ENCODE assay signal across 10 cellular contexts in genomic region chr19:46262684-46263296, GRCh38. TPM values are rescaled to one million over a fixed set of nuclear protein-coding genes. Genes with fewer than 3 reads are reported as not detected.
DNase-seq lines count a peak whose midpoint lies in the region; ATAC-seq, FAIRE-seq and TF ChIP-seq lines count a peak whose summit lies in the region.
"Not testable (repeated sequence)": the region's sequence is repeated elsewhere in the genome, so short reads cannot be mapped to it uniquely, and the experiment has no call there.
"Had no signal": no experiment of that assay in that cellular context is flagged by ENCODE, and none has a peak within 500 bp of the region (broad histone marks: within the 10 kb centered on the region; RNA-seq: fewer than 3 reads in every experiment).

No MANE protein-coding gene starts in this region.

- peaks cover 16% of the 10 kb centered on the region for H3K4me1 Mint-ChIP-seq in activated CD4-positive, alpha-beta memory T cell treated with anti-CD3 and anti-CD28 coated beads for 36 hours (ENCODE audit: low read depth)
- H3K4me1 Mint-ChIP-seq in naive thymus-derived CD8-positive, alpha-beta T cell: peaks cover 8 to 16% (median 11%) of the 10 kb centered on the region in 4 donors
- H3K4me1 Mint-ChIP-seq in stimulated activated memory B cell treated with anti-CD40 and anti-IgM and Interleukin-4, amounts not matched to agents 10 μg/mL and 1 μg/mL and 100 μg/mL, for 72 hours: peaks cover 12% of the 10 kb centered on the region

- TF ChIP-seq POLR2A in GM12878 (IDR thresholded peaks at IDR 0.05; ENCODE audit: low read depth, low read length): not testable (repeated sequence)

- in situ Hi-C loops in GM23248 (cut with MboI); GM12878 (cut with MboI): not testable (repeated sequence)

- CTCF ChIA-PET in PC-9 (lab: Charles Lee): not testable (repeated sequence)
- CTCF ChIA-PET in activated CD4-positive, alpha-beta memory T cell treated with anti-CD3 and anti-CD28 coated beads for 36 hours (lab: Charles Lee): interaction anchor here (0.8 to 7.5 kb wide), 4 partner anchors 9 to 252 kb away, joined by 3 to 116 read pairs (median 48); no protein-coding TSS in a partner anchor
- CTCF ChIA-PET in GM12878 (lab: Yijun Ruan, JAX): interaction anchor here (1.5 to 7.6 kb wide), 4 partner anchors 9 to 235 kb away, joined by 3 to 105 read pairs (median 39); no protein-coding TSS in a partner anchor

- SMC1A ChIA-PET in GM12878 (lab: Charles Lee; ENCODE audit: uncharacterized antibody, unreplicated experiment): interaction anchor here (4.5 kb wide), 1 partner anchor 235 kb away, joined by 34 read pairs; no protein-coding TSS in a partner anchor

- not testable (repeated sequence) for BruUV-seq in PC-9 (replicated peaks; lab: Mats Ljungman, UMichigan); GM12878 (replicated peaks; lab: Mats Ljungman, UMichigan)

- H3K4me1 ChIP-seq in GM23248 (ENCODE audit: insufficient read depth); GM12878 (ENCODE audit: control insufficient read depth, insufficient read depth, low read length): not testable (repeated sequence)
- H3K4me1 ChIP-seq in PC-9 (replicated peaks; ENCODE audit: insufficient read depth): peaks cover 59% of the 10 kb centered on the region

- peak; percentile 96 for ATAC-seq in GM12878
- peak; percentile 82 to 91 for ATAC-seq in naive thymus-derived CD8-positive, alpha-beta T cell
- peak; percentile 88 for ATAC-seq in stimulated activated memory B cell treated with anti-CD40 and anti-IgM and Interleukin-4, amounts not matched to agents 10 μg/mL and 1 μg/mL and 100 μg/mL, for 72 hours

- POLR2A ChIA-PET in PC-9 (lab: Charles Lee; ENCODE audit: unreplicated experiment): interaction anchor here (0.6 to 0.7 kb wide), 3 partner anchors 32 to 52 kb away, joined by 3 to 4 read pairs (median 4); partner anchors contain the start of gene IGFL1
- POLR2A ChIA-PET in activated CD4-positive, alpha-beta memory T cell treated with anti-CD3 and anti-CD28 coated beads for 36 hours (lab: Charles Lee): interaction anchor here (1.8 kb wide), 1 partner anchor 147 kb away, joined by 5 read pairs; no protein-coding TSS in a partner anchor
- POLR2A ChIA-PET in GM12878 (lab: Charles Lee); naive thymus-derived CD8-positive, alpha-beta T cell (lab: Charles Lee): not testable (repeated sequence)

- not testable (repeated sequence) for H3K36me3 Mint-ChIP-seq in activated CD4-positive, alpha-beta memory T cell treated with anti-CD3 and anti-CD28 coated beads for 36 hours; naive thymus-derived CD8-positive, alpha-beta T cell; stimulated activated memory B cell treated with anti-CD40 and anti-IgM and Interleukin-4, amounts not matched to agents 10 μg/mL and 1 μg/mL and 100 μg/mL, for 72 hours

- H3K27me3 Mint-ChIP-seq in activated CD4-positive, alpha-beta memory T cell treated with anti-CD3 and anti-CD28 coated beads for 36 hours: peaks cover 45% of the 10 kb centered on the region
- peaks cover 11 to 39% (median 31%) of the 10 kb centered on the region in 5 donors for H3K27me3 Mint-ChIP-seq in naive thymus-derived CD8-positive, alpha-beta T cell
- H3K27me3 Mint-ChIP-seq in stimulated activated memory B cell treated with anti-CD40 and anti-IgM and Interleukin-4, amounts not matched to agents 10 μg/mL and 1 μg/mL and 100 μg/mL, for 72 hours: peaks cover 62% of the 10 kb centered on the region

- DNase-seq in GF-D8 (lab: John Stamatoyannopoulos, UW): peak; percentile 31
- peak; percentile 65 for DNase-seq in GM23248
- DNase-seq in MG63: peak; percentile 28
- peak; percentile 61 to 98 for DNase-seq in PC-9
- DNase-seq in activated CD4-positive, alpha-beta memory T cell treated with anti-CD3 and anti-CD28 coated beads for 36 hours: peak; percentile 79
- peak; percentile 64 for DNase-seq in GM12878 (ENCODE audit: low read depth, low spot score)
- peak in 8 of 10 donors; percentile 2 to 72 (median 37) for DNase-seq in naive thymus-derived CD8-positive, alpha-beta T cell

- H3K79me2 ChIP-seq in GM23248 (ENCODE audit: insufficient read depth); PC-9 (ENCODE audit: low read depth); GM12878 (ENCODE audit: control insufficient read depth, insufficient read depth, low read length): not testable (repeated sequence)

- peaks cover 41% of the 10 kb centered on the region for H3K27me3 ChIP-seq in GM23248 (replicated peaks; ENCODE audit: insufficient read depth)
- H3K27me3 ChIP-seq in MG63: peaks cover 37% of the 10 kb centered on the region
- not testable (repeated sequence) for H3K27me3 ChIP-seq in PC-9 (ENCODE audit: insufficient read depth, low read depth); GM12878 (replicated peaks in 1 of 2; ENCODE audit: control insufficient read depth in 2 of 2, insufficient read depth in 2 of 2, low read length in 1 of 2)

- H3K9me2 ChIP-seq in GM23248 (ENCODE audit: insufficient read depth); PC-9 (ENCODE audit: insufficient read depth): not testable (repeated sequence)

- not testable (repeated sequence) for H3F3A ChIP-seq in GM23248 (ENCODE audit: insufficient read depth)
- peaks cover 42% of the 10 kb centered on the region for H3F3A ChIP-seq in PC-9 (ENCODE audit: insufficient read depth, low read depth)

- TF ChIP-seq RAD21 in GM12878 (IDR thresholded peaks at IDR 0.05; ENCODE audit: insufficient read depth, low read depth, low read length): not testable (repeated sequence)

- 48 to 53% methylated on average over 11 of the region's 11 CpGs for WGBS in GM23248 (ENCODE audit: low coverage in 1 of 2, low lambda C conversion rate in 2 of 2, missing lambda C conversion rate in 2 of 2), 2 experiments
- WGBS in GM12878 (ENCODE audit: insufficient coverage, insufficient replicate concordance, low lambda C conversion rate, missing lambda C conversion rate): 1% methylated on average over 11 of the region's 11 CpGs

- H4K20me1 ChIP-seq in GM23248 (ENCODE audit: insufficient read depth); PC-9 (ENCODE audit: insufficient read depth); GM12878 (ENCODE audit: control insufficient read depth, insufficient read depth): not testable (repeated sequence)

- not testable (repeated sequence) for H3K4me2 ChIP-seq in GM23248 (ENCODE audit: unreplicated experiment); GM12878 (ENCODE audit: control insufficient read depth, insufficient read depth)
- H3K4me2 ChIP-seq in PC-9: peak overlapping the region; percentile 40

- peak; percentile 70 to 82; a peak in 3 of 4 replicates for TF ChIP-seq EP300 in GM12878 (IDR thresholded peaks at IDR 0.05; ENCODE audit: borderline replicate concordance in 1 of 2, control insufficient read depth in 1 of 2, low read depth in 2 of 2, low read length in 2 of 2)

- not testable (repeated sequence) for H3K36me3 ChIP-seq in GM23248 (ENCODE audit: low read depth); MG63; PC-9 (ENCODE audit: low read depth); GM12878 (ENCODE audit: control insufficient read depth in 2 of 2, insufficient read depth in 2 of 2, low read length in 1 of 2)

- intact Hi-C loops in PC-9 (cut with micrococcal nuclease; ENCODE audit: unreplicated experiment): loop anchor here (1.0 to 10.0 kb wide), 5 partner anchors 30 to 398 kb away; partner anchors contain the start of genes FOXA3 and SYMPK
- intact Hi-C loops in activated CD4-positive, alpha-beta memory T cell treated with anti-CD3 and anti-CD28 coated beads for 36 hours (cut with micrococcal nuclease): loop anchor here (1.0 to 5.0 kb wide), 2 partner anchors 80 to 147 kb away; no protein-coding TSS in a partner anchor
- intact Hi-C loops in GM12878 (cut with micrococcal nuclease; ENCODE audit: unreplicated experiment): not testable (repeated sequence)

- H3K9me3 Mint-ChIP-seq in activated CD4-positive, alpha-beta memory T cell treated with anti-CD3 and anti-CD28 coated beads for 36 hours; naive thymus-derived CD8-positive, alpha-beta T cell; stimulated activated memory B cell treated with anti-CD40 and anti-IgM and Interleukin-4, amounts not matched to agents 10 μg/mL and 1 μg/mL and 100 μg/mL, for 72 hours: not testable (repeated sequence)

- TF ChIP-seq CTCF in PC-9 (conservative IDR thresholded peaks at IDR 0.05); GM12878 (IDR thresholded peaks at IDR 0.05 in 2 of 3, conservative IDR thresholded peaks at IDR 0.05 in 1 of 3; ENCODE audit: control insufficient read depth in 2 of 3, extremely low read depth in 1 of 3, insufficient read depth in 1 of 3, low read depth in 3 of 3, low read length in 3 of 3): not testable (repeated sequence)

- not testable (repeated sequence) for H3K9me3 ChIP-seq in GM23248 (ENCODE audit: low read depth); MG63; PC-9 (ENCODE audit: insufficient read depth, low read depth); GM12878 (replicated peaks; ENCODE audit: control insufficient read depth, insufficient read depth, low read length)

- not testable (repeated sequence) for H3K9ac ChIP-seq in GM23248; GM12878 (ENCODE audit: control insufficient read depth, insufficient read depth, low read length)

- H3K27ac ChIP-seq in GM23248; GM12878 (ENCODE audit: control insufficient read depth, insufficient read depth): not testable (repeated sequence)
- H3K27ac ChIP-seq in PC-9: peak overlapping the region; percentile 75

- H3K4me3 Mint-ChIP-seq in activated CD4-positive, alpha-beta memory T cell treated with anti-CD3 and anti-CD28 coated beads for 36 hours: peak overlapping the region; percentile 24
- peak overlapping the region in 9 of 10 donors; percentile 8 to 74 (median 50) for H3K4me3 Mint-ChIP-seq in naive thymus-derived CD8-positive, alpha-beta T cell
- H3K4me3 Mint-ChIP-seq in stimulated activated memory B cell treated with anti-CD40 and anti-IgM and Interleukin-4, amounts not matched to agents 10 μg/mL and 1 μg/mL and 100 μg/mL, for 72 hours: not testable (repeated sequence)

- RAD21 ChIA-PET in GM12878 (lab: Charles Lee; ENCODE audit: unreplicated experiment): interaction anchor here (1.3 kb wide), 1 partner anchor 184 kb away, joined by 4 read pairs; no protein-coding TSS in a partner anchor

- H3K4me3 ChIP-seq in GM23248, MG63, PC-9, GM12878: not testable (repeated sequence)

- peak; percentile 89 for FAIRE-seq in GM12878 (lab: Jason Lieb, UNC)

- not testable (repeated sequence) for H3K27ac Mint-ChIP-seq in activated CD4-positive, alpha-beta memory T cell treated with anti-CD3 and anti-CD28 coated beads for 36 hours; stimulated activated memory B cell treated with anti-CD40 and anti-IgM and Interleukin-4, amounts not matched to agents 10 μg/mL and 1 μg/mL and 100 μg/mL, for 72 hours
- H3K27ac Mint-ChIP-seq in naive thymus-derived CD8-positive, alpha-beta T cell: peak overlapping the region in 9 of 10 donors; percentile 9 to 71 (median 56)

- H2AFZ ChIP-seq in GM23248; PC-9; GM12878 (ENCODE audit: control insufficient read depth, low read depth, low read length): not testable (repeated sequence)

RNA-seq across cellular contexts. Expression of gene IGFL1, which starts 33.2 kb away (rescaled TPM):
- not detected in 2 replicates for total RNA-seq in GM23248 (2014; rRNA removed; shearing (Covaris generic))
- not detected in 2 replicates for polyA plus RNA-seq in GM23248 (2016; fragmentation: Nextera tagmentation; extraction: Ambion mirVana)
- not detected in 2 replicates for total RNA-seq in MG63 (2014; rRNA removed; shearing (Covaris generic); ENCODE audit: low replicate concordance)
- 2.6 and 3.7 TPM in 2 replicates for total RNA-seq in PC-9 (2021)
- not detected for total RNA-seq in activated CD4-positive, alpha-beta memory T cell treated with anti-CD3 and anti-CD28 coated beads for 36 hours
- not detected in 2 replicates for total RNA-seq in GM12878 (2013; cell fraction: nucleolus; rRNA removed)
- total RNA-seq in GM12878 (2014; rRNA removed): not detected in 2 replicates
- not detected in 2 replicates for total RNA-seq in GM12878 (2014; rRNA removed; fragmentation: Illumina TruSeq; extraction: Trizol)
- total RNA-seq in GM12878 (2021): not detected in 2 replicates
- polyA plus RNA-seq in GM12878 (2011; ENCODE audit: low read depth): not detected
- not detected in 2 replicates for polyA plus RNA-seq in GM12878 (2011; rRNA removed)
- not detected in 2 replicates for polyA plus RNA-seq in GM12878 (2011; cell fraction: cytosol; rRNA removed)
- not detected in 2 replicates for polyA plus RNA-seq in GM12878 (2011; cell fraction: nucleus; rRNA removed)
- polyA plus RNA-seq in GM12878 (2012): not detected in 2 replicates
- polyA plus RNA-seq in GM12878 (2014; fragmentation: Illumina TruSeq; extraction: Trizol): not detected in 2 replicates
- not detected for polyA plus RNA-seq in GM12878 (2014; fragmentation: Nextera tagmentation; extraction: Ambion mirVana)
- polyA plus RNA-seq in GM12878 (2014; rRNA removed): not detected in 2 replicates
- polyA plus RNA-seq in GM12878 (2016; fragmentation: Nextera tagmentation; extraction: Ambion mirVana): not detected
- not detected in 2 replicates for polyA minus RNA-seq in GM12878 (2011; rRNA and poly(A)+ RNA removed)
- not detected in 2 replicates for polyA minus RNA-seq in GM12878 (2011; cell fraction: cytosol; rRNA and poly(A)+ RNA removed)
- polyA minus RNA-seq in GM12878 (2011; cell fraction: nucleus; rRNA and poly(A)+ RNA removed): not detected in 2 replicates
- total RNA-seq in naive thymus-derived CD8-positive, alpha-beta T cell: not detected
- not detected for polyA plus RNA-seq in naive thymus-derived CD8-positive, alpha-beta T cell
- total RNA-seq: cerebellum, subcutaneous adipose tissue had no signal

RNA-seq across cellular contexts. Expression of gene HIF3A, which starts 34.1 kb away (rescaled TPM):
- total RNA-seq in GM23248 (2014; rRNA removed; shearing (Covaris generic)): not detected in 2 replicates
- polyA plus RNA-seq in GM23248 (2016; fragmentation: Nextera tagmentation; extraction: Ambion mirVana) (0.20 and 0.27 TPM in 2 replicates), GM12878 (2011; rRNA removed) (not detected in 2 replicates), GM12878 (2014; fragmentation: Illumina TruSeq; extraction: Trizol) (not detected in 2 replicates), GM12878 (2014; fragmentation: Nextera tagmentation; extraction: Ambion mirVana) (under 1 TPM in 1 of 2 experiments, not detected in 1; 0.03 TPM), GM12878 (2014; rRNA removed) (not detected in 2 replicates), GM12878 (2016; fragmentation: Nextera tagmentation; extraction: Ambion mirVana) (under 1 TPM; 0.03 to 0.20 TPM)
- not detected in 2 replicates for total RNA-seq in MG63 (2014; rRNA removed; shearing (Covaris generic); ENCODE audit: low replicate concordance)
- total RNA-seq in PC-9 (2021) (0.25 TPM in 1 of 2 replicates, not detected in the other), GM12878 (2014; rRNA removed) (0.06 TPM in 1 of 2 replicates, not detected in the other), GM12878 (2014; rRNA removed; fragmentation: Illumina TruSeq; extraction: Trizol) (not detected in 2 replicates), GM12878 (2021) (0.18 and 0.32 TPM in 2 replicates)
- total RNA-seq in activated CD4-positive, alpha-beta memory T cell treated with anti-CD3 and anti-CD28 coated beads for 36 hours: not detected
- 0.06 TPM in 1 of 2 replicates, not detected in the other for total RNA-seq in GM12878 (2013; cell fraction: nucleolus; rRNA removed)
- not detected for polyA plus RNA-seq in GM12878 (2011; ENCODE audit: low read depth)
- not detected in 2 replicates for polyA plus RNA-seq in GM12878 (2011; cell fraction: cytosol; rRNA removed)
- not detected in 2 replicates for polyA plus RNA-seq in GM12878 (2011; cell fraction: nucleus; rRNA removed)
- polyA plus RNA-seq in GM12878 (2012): not detected in 2 replicates
- polyA minus RNA-seq in GM12878 (2011; rRNA and poly(A)+ RNA removed): not detected in 2 replicates
- not detected in 2 replicates for polyA minus RNA-seq in GM12878 (2011; cell fraction: cytosol; rRNA and poly(A)+ RNA removed)
- polyA minus RNA-seq in GM12878 (2011; cell fraction: nucleus; rRNA and poly(A)+ RNA removed): not detected in 2 replicates
- total RNA-seq in naive thymus-derived CD8-positive, alpha-beta T cell: not detected
- polyA plus RNA-seq in naive thymus-derived CD8-positive, alpha-beta T cell: not detected

Comparison
In these comparisons a context has a peak if more than half of its experiments do, and no peak if none do; other contexts are left out.
1. DNase-seq: peak in every context shown above with its lines; median percentile 80 in PC-9; 79 in activated CD4-positive, alpha-beta memory T cell treated with anti-CD3 and anti-CD28 coated beads for 36 hours; 65 in GM23248; 64 in GM12878; 37 in naive thymus-derived CD8-positive, alpha-beta T cell; 31 in GF-D8; 28 in MG63.